In genomic region chr11:74696932-74697687, GRCh38 we compare ENCODE assay signal across 8 cellular contexts. TPM values are rescaled to one million over a fixed set of nuclear protein-coding genes. Genes with fewer than 3 reads are reported as not detected.
DNase-seq lines count a peak whose midpoint lies in the region; ATAC-seq and TF ChIP-seq lines count a peak whose summit lies in the region.

No MANE protein-coding gene starts in this region.

- TF ChIP-seq CTCF in CD14-positive monocyte (IDR thresholded peaks at IDR 0.05) (no peak), brain microvascular endothelial cell (IDR thresholded peaks at IDR 0.05; ENCODE audit: low read depth, low read length, missing control alignments) (no peak), hepatocyte (IDR thresholded peaks at IDR 0.05; ENCODE audit: poor library complexity) (no peak), prostate gland (IDR thresholded peaks at IDR 0.05) (no peak), GM13976 (IDR thresholded peaks at IDR 0.05; ENCODE audit: borderline replicate concordance, control extremely low read depth, extremely low read depth, insufficient read depth, missing control alignments) (no peak)

- peaks cover 0 to 2% (median 0%) of the 10 kb centered on the region in 7 donors for H3K9me3 Mint-ChIP-seq in CD14-positive monocyte
- H3K9me3 Mint-ChIP-seq in activated naive CD4-positive, alpha-beta T cell treated with anti-CD3 and anti-CD28 coated beads, Interleukin-2, amount 50 U/mL, for 72 hours: no peaks in the 10 kb centered on the region

- TF ChIP-seq POLR2A in prostate gland (IDR thresholded peaks at IDR 0.05): no peak

- H3K9me2 ChIP-seq in hepatocyte (replicated peaks; ENCODE audit: insufficient read depth): no peaks in the 10 kb centered on the region

- in situ Hi-C loops in brain microvascular endothelial cell (cut with HindIII; ENCODE audit: low pct_ligation_motif_present, low sequenced_read_pairs): no loop called here
- in situ Hi-C loops in GM13976 (cut with MboI; ENCODE audit: low sequenced_read_pairs, unreplicated experiment): no loop called here

- H3K27ac Mint-ChIP-seq in CD14-positive monocyte: peak overlapping the region in 1 of 7 donors; percentile 2
- no peak overlapping the region for H3K27ac Mint-ChIP-seq in activated naive CD4-positive, alpha-beta T cell treated with anti-CD3 and anti-CD28 coated beads, Interleukin-2, amount 50 U/mL, for 72 hours

- no peak for ATAC-seq in activated naive CD4-positive, alpha-beta T cell treated with anti-CD3 and anti-CD28 coated beads, Interleukin-2, amount 50 U/mL, for 72 hours

- intact Hi-C loops in CD14-positive monocyte (cut with micrococcal nuclease): no loop called here
- intact Hi-C loops in prostate gland (cut with DNase I): loop anchor here (5.0 kb wide), 1 partner anchor 85 kb away; no protein-coding TSS in a partner anchor

- peak overlapping the region; percentile 7 for H3K4me2 ChIP-seq in hepatocyte

- no peaks in the 10 kb centered on the region for H3K36me3 Mint-ChIP-seq in CD14-positive monocyte
- no peaks in the 10 kb centered on the region for H3K36me3 Mint-ChIP-seq in activated naive CD4-positive, alpha-beta T cell treated with anti-CD3 and anti-CD28 coated beads, Interleukin-2, amount 50 U/mL, for 72 hours

- peak overlapping the region; percentile 61 to 64 for H3K4me3 Mint-ChIP-seq in CD14-positive monocyte

- H2AFZ ChIP-seq in hepatocyte: no peak overlapping the region

- no peaks in the 10 kb centered on the region for H3K27me3 ChIP-seq in brain microvascular endothelial cell (replicated peaks)
- no peaks in the 10 kb centered on the region for H3K27me3 ChIP-seq in hepatocyte
- no peaks in the 10 kb centered on the region for H3K27me3 ChIP-seq in prostate gland (replicated peaks; ENCODE audit: insufficient read depth)

- H3K4me1 ChIP-seq in hepatocyte (ENCODE audit: insufficient read depth) (peaks cover 7% of the 10 kb centered on the region), prostate gland (replicated peaks) (no peaks in the 10 kb centered on the region)

- H3K27me3 Mint-ChIP-seq in CD14-positive monocyte (ENCODE audit: low read depth in 3 of 3): peaks cover 16 to 17% (median 16%) of the 10 kb centered on the region in 3 donors

- H3K79me2 ChIP-seq in hepatocyte: no peaks in the 10 kb centered on the region

- WGBS in hepatocyte (ENCODE audit: low lambda C conversion rate, missing lambda C conversion rate): 40% methylated on average over 16 of the region's 16 CpGs
- 28% methylated on average over 16 of the region's 16 CpGs for WGBS in prostate gland

- H3K4me1 Mint-ChIP-seq in CD14-positive monocyte: peaks cover 8% of the 10 kb centered on the region

- peak overlapping the region; percentile 23 for H3K27ac ChIP-seq in brain microvascular endothelial cell
- H3K27ac ChIP-seq in hepatocyte: peak overlapping the region; percentile 76
- peak overlapping the region; percentile 19 to 63 for H3K27ac ChIP-seq in prostate gland

- H3K4me3 ChIP-seq in brain microvascular endothelial cell (ENCODE audit: low read depth, low read length) (no peak overlapping the region), hepatocyte (no peak overlapping the region), prostate gland (no peak overlapping the region)

- H4K20me1 ChIP-seq in hepatocyte (ENCODE audit: insufficient read depth, poor library complexity, severe bottlenecking): no peaks in the 10 kb centered on the region

- H3K36me3 ChIP-seq in brain microvascular endothelial cell (replicated peaks) (no peaks in the 10 kb centered on the region), hepatocyte (replicated peaks; ENCODE audit: insufficient read depth, low read depth) (no peaks in the 10 kb centered on the region), prostate gland (no peaks in the 10 kb centered on the region)

- DNase-seq in CD14-positive monocyte (ENCODE audit: low spot score): no peak
- DNase-seq in brain microvascular endothelial cell: peak; percentile 84
- peak; percentile 76 for DNase-seq in hepatocyte (ENCODE audit: low spot score)
- DNase-seq in prostate gland (ENCODE audit: low spot score): peak; percentile 79
- no peak for DNase-seq in NCI-H2171 treated with DMSO at 0.1 percent for 48 hours (lab: John Stamatoyannopoulos, UW)
- no peak for DNase-seq in activated naive CD4-positive, alpha-beta T cell treated with anti-CD3 and anti-CD28 coated beads, Interleukin-2, amount 50 U/mL, for 72 hours (ENCODE audit: low spot score in 2 of 2)
- no peak for DNase-seq in GM13976 (ENCODE audit: low spot score)
- no peak for DNase-seq in NOMO-1 treated with dmso at 0.1 percent for 144 hours (lab: John Stamatoyannopoulos, UW; ENCODE audit: unreplicated experiment)

- H3K9me3 ChIP-seq in hepatocyte (ENCODE audit: low read depth) (no peaks in the 10 kb centered on the region), prostate gland (no peaks in the 10 kb centered on the region)

RNA-seq across cellular contexts. Expression of gene CHRDL2, which starts 34.1 kb away (rescaled TPM):
- polyA plus RNA-seq in CD14-positive monocyte (not detected), hepatocyte (4.7 and 9.2 TPM in 2 replicates)
- total RNA-seq in hepatocyte (0.44 and 0.83 TPM in 2 replicates), prostate gland (1 to 10 TPM in 1 of 2 donors, under 1 TPM in 1; 0.09 to 9.1 TPM)
- total RNA-seq in activated naive CD4-positive, alpha-beta T cell treated with anti-CD3 and anti-CD28 coated beads, Interleukin-2, amount 50 U/mL, for 72 hours: not detected

RNA-seq across cellular contexts. Expression of gene RNF169, which starts 51.5 kb away (rescaled TPM):
- polyA plus RNA-seq in CD14-positive monocyte: 1 to 10 TPM; 1.4 to 2.0 TPM
- total RNA-seq in hepatocyte: 18.8 and 20.4 TPM in 2 replicates
- polyA plus RNA-seq in hepatocyte: 2.0 and 2.4 TPM in 2 replicates
- 10 to 100 TPM; 19.7 to 21.2 TPM for total RNA-seq in prostate gland
- total RNA-seq in activated naive CD4-positive, alpha-beta T cell treated with anti-CD3 and anti-CD28 coated beads, Interleukin-2, amount 50 U/mL, for 72 hours: 10 to 100 TPM; 14.2 to 15.5 TPM

Comparison
In these comparisons a context has a peak if more than half of its experiments do, and no peak if none do; other contexts are left out.
1. DNase-seq: peak in brain microvascular endothelial cell (single experiment), hepatocyte (single experiment) and prostate gland (single experiment); none in CD14-positive monocyte (single experiment), NCI-H2171 treated with DMSO at 0.1 percent for 48 hours (single experiment), activated naive CD4-positive, alpha-beta T cell treated with anti-CD3 and anti-CD28 coated beads, Interleukin-2, amount 50 U/mL, for 72 hours (0 of 2), GM13976 (single experiment) and NOMO-1 treated with dmso at 0.1 percent for 144 hours (single experiment).
2. H3K27ac ChIP-seq: peak in every context shown above with its lines; median percentile 76 in hepatocyte; 41 in prostate gland; 23 in brain microvascular endothelial cell.